ENCODE assay signal across 1 cellular context in genomic region chr2:238967031-238967977, GRCh38.
A peak's percentile ranks its signal among the peaks of the same experiment; 100 is the strongest.
TF ChIP-seq lines count a peak whose summit lies in the region.

No MANE protein-coding gene starts in this region.

TF ChIP-seq in H1, 55 proteins besides CTCF, POLR2A, EP300 and RAD21 (continued from another document):
- 0 out of 2 replicates have a peak, but pooled peaks have one; percentile 11 for TF ChIP-seq E2F6 (IDR thresholded peaks at IDR 0.05)
